In genomic region chr7:102008535-102009262, GRCh38 we compare ENCODE assay signal across 14 cellular contexts.
DNase-seq lines count a peak whose midpoint lies in the region; ATAC-seq and TF ChIP-seq lines count a peak whose summit lies in the region.
"Had no signal": no experiment of that assay in that cellular context is flagged by ENCODE, and none has a peak within 500 bp of the region (broad histone marks: within the 10 kb centered on the region; RNA-seq: fewer than 3 reads in every experiment).

No MANE protein-coding gene starts in this region.

- H3K27me3 ChIP-seq in BLaER1, result no peaks in the 10 kb centered on the region
- H3K27me3 ChIP-seq: body of pancreas had no signal

- H3K4me2 ChIP-seq in BLaER1, result peak overlapping the region; percentile 92

- H3K9me3 Mint-ChIP-seq in brain, result no peaks in the 10 kb centered on the region
- H3K9me3 Mint-ChIP-seq: immature natural killer cell; natural killer cell treated with Interleukin-12 subunit alpha and Interleukin-12 subunit beta and Interleukin-15 and Interleukin-18, amount 100 ng/mL, for 72 hours had no signal

- H3K9ac ChIP-seq in BLaER1, result peak overlapping the region; percentile 67

- H3K4me1 Mint-ChIP-seq in brain, result peaks cover 36% of the 10 kb centered on the region

- TF ChIP-seq CTCF in brain (conservative IDR thresholded peaks at IDR 0.05) (no peak), mucosa of descending colon (IDR thresholded peaks at IDR 0.05) (no peak)

- H3K27ac Mint-ChIP-seq in brain, result peak overlapping the region in 3 of 5 experiments; percentile 22 to 90 (median 79)
- H3K27ac Mint-ChIP-seq: immature natural killer cell; natural killer cell treated with Interleukin-12 subunit alpha and Interleukin-12 subunit beta and Interleukin-15 and Interleukin-18, amount 100 ng/mL, for 72 hours had no signal

- intact Hi-C loops in mucosa of descending colon (cut with DNase I, micrococcal nuclease), result no loop called here

- peak; percentile 92 for ATAC-seq in mucosa of descending colon

- DNase-seq in HPDE6-E6E7 (ENCODE audit: extremely low spot score) (peak; percentile 59), mucosa of descending colon (peak; percentile 81 to 91 (median 83)), amygdala (lab: John Stamatoyannopoulos, UW) (no peak), KBM-7 (no peak), GM03348 (ENCODE audit: low spot score) (no peak)
- DNase-seq in activated effector memory CD4-positive, alpha-beta T cell treated with anti-CD3 and anti-CD28 coated beads, Interleukin-2, amount 50 U/mL, for 16 hours, result no peak
- DNase-seq: activated CD4-positive, CD25-positive, alpha-beta regulatory T cell treated with anti-CD3 and anti-CD28 coated beads, Interleukin-2, amount 50 U/mL, for 72 hours; activated T-cell treated with anti-CD3 and anti-CD28 coated beads, Interleukin-2, amount 50 U/mL, for 48 hours; C1 segment of cervical spinal cord; immature natural killer cell had no signal

- peak overlapping the region; percentile 84 for H3K27ac ChIP-seq in BLaER1

- peaks cover 28% of the 10 kb centered on the region for H4K20me1 ChIP-seq in BLaER1

- H3K4me3 Mint-ChIP-seq in brain, result no peak overlapping the region
- H3K4me3 Mint-ChIP-seq: immature natural killer cell; natural killer cell treated with Interleukin-12 subunit alpha and Interleukin-12 subunit beta and Interleukin-15 and Interleukin-18, amount 100 ng/mL, for 72 hours had no signal

- H3K4me1 ChIP-seq in BLaER1, result peaks cover 77% of the 10 kb centered on the region
- no peaks in the 10 kb centered on the region for H3K4me1 ChIP-seq in mucosa of descending colon (ENCODE audit: low read depth)

- no peaks in the 10 kb centered on the region for H3K27me3 Mint-ChIP-seq in brain
- H3K27me3 Mint-ChIP-seq: natural killer cell treated with Interleukin-12 subunit alpha and Interleukin-12 subunit beta and Interleukin-15 and Interleukin-18, amount 100 ng/mL, for 72 hours had no signal

- peaks cover 47% of the 10 kb centered on the region for H3K36me3 ChIP-seq in BLaER1
- H3K36me3 ChIP-seq in mucosa of descending colon (ENCODE audit: low read depth), result no peaks in the 10 kb centered on the region

- H3K9me3 ChIP-seq in BLaER1, result no peaks in the 10 kb centered on the region
- H3K9me3 ChIP-seq in mucosa of descending colon, result no peaks in the 10 kb centered on the region
- H3K9me3 ChIP-seq: body of pancreas had no signal

- H3K4me3 ChIP-seq in BLaER1 (no peak overlapping the region), mucosa of descending colon (no peak overlapping the region)
- H3K4me3 ChIP-seq: body of pancreas had no signal

- peaks cover 23% of the 10 kb centered on the region for H3K36me3 Mint-ChIP-seq in brain
- H3K36me3 Mint-ChIP-seq: immature natural killer cell; natural killer cell treated with Interleukin-12 subunit alpha and Interleukin-12 subunit beta and Interleukin-15 and Interleukin-18, amount 100 ng/mL, for 72 hours had no signal

- in situ Hi-C loops in KBM-7 (cut with MboI; ENCODE audit: low pct_unique_long_range_greater_than_20kb, low sequenced_read_pairs), result no loop called here

Comparison
In these comparisons a context has a peak if more than half of its experiments do, and no peak if none do; other contexts are left out.
1. DNase-seq: peak in HPDE6-E6E7 (single experiment) and mucosa of descending colon (3 of 3); none in amygdala (0 of 56), activated effector memory CD4-positive, alpha-beta T cell treated with anti-CD3 and anti-CD28 coated beads, Interleukin-2, amount 50 U/mL, for 16 hours (single experiment), KBM-7 (single experiment) and GM03348 (single experiment).